Comparison of ENCODE assay signal across 31 cellular contexts in genomic region chr12:65660096-65660495, GRCh38.
"Had no signal": no experiment of that assay in that cellular context is flagged by ENCODE, and none has a peak within 500 bp of the region (broad histone marks: within the 10 kb centered on the region; RNA-seq: fewer than 3 reads in every experiment).

No MANE protein-coding gene starts in this region.

- H3K9ac ChIP-seq: neural progenitor cell had no signal

- H3K36me3 Mint-ChIP-seq: immature natural killer cell; mesothelial cell of epicardium; naive B cell; natural killer cell; neural progenitor cell; stimulated activated memory B cell treated with anti-CD40 and anti-IgM and Interleukin-4, amounts not matched to agents 10 μg/mL and 1 μg/mL and 100 μg/mL, for 72 hours; type B pancreatic cell had no signal

- H3K4me3 ChIP-seq: left lung, lower lobe of right lung, neural progenitor cell, ovary, right atrium auricular region, right lobe of liver, smooth muscle cell, tibial nerve, vagina had no signal

- H3K4me3 Mint-ChIP-seq: immature natural killer cell; mesothelial cell of epicardium; naive B cell; natural killer cell; nephron progenitor cell; neural progenitor cell; stimulated activated memory B cell treated with anti-CD40 and anti-IgM and Interleukin-4, amounts not matched to agents 10 μg/mL and 1 μg/mL and 100 μg/mL, for 72 hours; stimulated activated naive CD8-positive, alpha-beta T cell treated with anti-CD3 and anti-CD28 coated beads, Interleukin-15, amount 100 ng/mL, for 72 hours; type B pancreatic cell had no signal

- H3K4me1 Mint-ChIP-seq: immature natural killer cell; naive B cell; natural killer cell; nephron progenitor cell; stimulated activated memory B cell treated with anti-CD40 and anti-IgM and Interleukin-4, amounts not matched to agents 10 μg/mL and 1 μg/mL and 100 μg/mL, for 72 hours had no signal

- H3K4me1 ChIP-seq: left lung, lower lobe of right lung, neural progenitor cell, right atrium auricular region, right lobe of liver, tibial nerve, vagina had no signal

- FAIRE-seq: islet of Langerhans, kidney had no signal

- H3K9me3 ChIP-seq: left lung, lower lobe of right lung, neutrophil, ovary, right atrium auricular region, right lobe of liver, tibial nerve, vagina had no signal

- DNase-seq: immature natural killer cell; kidney; left colon; left lung; lower lobe of right lung; mammary epithelial cell; mesenchymal stem cell; naive B cell; natural killer cell; nephron progenitor cell; occipital lobe; ovary; right lobe of liver; stimulated activated CD4-positive, alpha-beta T cell treated with anti-CD3 and anti-CD28 coated beads, Interleukin-1b, Interleukin-23, amount 100 ng/mL, for 48 hours; stimulated activated CD4-positive, alpha-beta T cell treated with anti-CD3 and anti-CD28 coated beads, Interleukin-2, amount 100 ng/mL, for 48 hours; stimulated activated CD4-positive, alpha-beta T cell treated with anti-CD3 and anti-CD28 coated beads, Interleukin-4, amount 100 ng/mL, for 4 hours; stimulated activated CD8-positive, alpha-beta memory T cell treated with anti-CD3 and anti-CD28 coated beads, Interleukin-4, amount 100 ng/mL, for 48 hours; stimulated activated naive CD4-positive, alpha-beta T cell treated with Interleukin-2 at 50 U/mL for 16 hours; stimulated activated naive CD8-positive, alpha-beta T cell treated with anti-CD3 and anti-CD28 coated beads, Interleukin-15, amount 100 ng/mL, for 72 hours; substantia nigra had no signal

- H3K27me3 ChIP-seq: neural progenitor cell, ovary, right atrium auricular region, right lobe of liver, tibial nerve, vagina had no signal

- H3K27ac Mint-ChIP-seq: immature natural killer cell; mesothelial cell of epicardium; naive B cell; natural killer cell; nephron progenitor cell; neural progenitor cell; progenitor cell of endocrine pancreas; stimulated activated memory B cell treated with anti-CD40 and anti-IgM and Interleukin-4, amounts not matched to agents 10 μg/mL and 1 μg/mL and 100 μg/mL, for 72 hours; stimulated activated naive CD8-positive, alpha-beta T cell treated with anti-CD3 and anti-CD28 coated beads, Interleukin-15, amount 100 ng/mL, for 72 hours; type B pancreatic cell had no signal

- H3K4me2 ChIP-seq: neural progenitor cell, smooth muscle cell had no signal

- ATAC-seq: left colon; left lung; lower lobe of right lung; natural killer cell; right lobe of liver; stimulated activated memory B cell treated with anti-CD40 and anti-IgM and Interleukin-4, amounts not matched to agents 10 μg/mL and 1 μg/mL and 100 μg/mL, for 72 hours; stimulated activated naive CD8-positive, alpha-beta T cell treated with anti-CD3 and anti-CD28 coated beads, Interleukin-15, amount 100 ng/mL, for 72 hours had no signal

- H3K27ac ChIP-seq: left lung, lower lobe of right lung, neural progenitor cell, neutrophil, ovary, right atrium auricular region, right lobe of liver, tibial nerve, vagina had no signal

- H3K36me3 ChIP-seq: left lung, lower lobe of right lung, neural progenitor cell, neutrophil, ovary, right atrium auricular region, right lobe of liver, tibial nerve, vagina had no signal
